ENCODE assay signal across 8 cellular contexts in genomic region chr6:145734486-145735355, GRCh38. TPM values are rescaled to one million over a fixed set of nuclear protein-coding genes. Genes with fewer than 3 reads are reported as not detected.
DNase-seq lines count a peak whose midpoint lies in the region; ATAC-seq and TF ChIP-seq lines count a peak whose summit lies in the region.

No MANE protein-coding gene starts in this region.

- peak overlapping the region; percentile 93 for H3K4me3 Mint-ChIP-seq in Caco-2 (ENCODE audit: unreplicated experiment)

- DNase-seq in Caco-2, result peak; percentile 93
- DNase-seq in HUDEP-2 (lab: John Stamatoyannopoulos, UW; ENCODE audit: unreplicated experiment in 76 of 76), result peak in 75 of 76 experiments; percentile 46 to 94 (median 82)
- peak; percentile 71 for DNase-seq in NT2/D1 (ENCODE audit: low read depth, low spot score)
- DNase-seq in activated T-cell treated with anti-CD3 and anti-CD28 coated beads for 1 hour (ENCODE audit: low read depth), result peak; percentile 37
- peak; percentile 94 for DNase-seq in epithelial cell of esophagus (ENCODE audit: low read depth)
- DNase-seq in mucosa of descending colon, result peak; percentile 90 to 93 (median 93)
- peak; percentile 65 for DNase-seq in stimulated activated CD8-positive, alpha-beta memory T cell treated with anti-CD3 and anti-CD28 coated beads, Interleukin-4, amount 100 ng/mL, for 24 hours (ENCODE audit: low read depth)

- peaks cover 9% of the 10 kb centered on the region for H3K9me3 Mint-ChIP-seq in Caco-2 (ENCODE audit: unreplicated experiment)

- H3K4me1 Mint-ChIP-seq in Caco-2 (ENCODE audit: low read depth, unreplicated experiment), result peaks cover 10% of the 10 kb centered on the region

- peak overlapping the region; percentile 79 for H3K4me3 ChIP-seq in Caco-2 (ENCODE audit: low read depth, low read length)
- H3K4me3 ChIP-seq in NT2/D1 (ENCODE audit: insufficient read length, low read depth), result peak overlapping the region; percentile 74
- H3K4me3 ChIP-seq in epithelial cell of esophagus (ENCODE audit: low read length), result peak overlapping the region; percentile 68
- H3K4me3 ChIP-seq in mucosa of descending colon, result peak overlapping the region; percentile 42

- H3K27ac Mint-ChIP-seq in Caco-2 (ENCODE audit: unreplicated experiment), result peak overlapping the region; percentile 95

- POLR2A ChIA-PET in Caco-2 (lab: Charles Lee), result interaction anchor here (0.5 to 1.9 kb wide), 10 partner anchors 19 to 387 kb away, joined by 3 to 17 read pairs (median 4); partner anchors contain the start of genes FBXO30 and SHPRH

- H3K27me3 ChIP-seq in Caco-2 (replicated peaks; ENCODE audit: control insufficient read depth, insufficient read depth, low read length), result no peaks in the 10 kb centered on the region
- no peaks in the 10 kb centered on the region for H3K27me3 ChIP-seq in NT2/D1 (ENCODE audit: insufficient read depth, insufficient read length)

- no peak for TF ChIP-seq CTCF in Caco-2 (IDR thresholded peaks at IDR 0.05; ENCODE audit: insufficient read depth in 1 of 2, low read depth in 1 of 2, low read length in 1 of 2, severe bottlenecking in 1 of 2, unreplicated experiment in 1 of 2)
- no peak for TF ChIP-seq CTCF in epithelial cell of esophagus (IDR thresholded peaks at IDR 0.05; ENCODE audit: insufficient read depth, low read depth, low read length, missing control alignments)
- TF ChIP-seq CTCF in mucosa of descending colon (IDR thresholded peaks at IDR 0.05), result no peak

- peaks cover 18% of the 10 kb centered on the region for H3K4me1 ChIP-seq in Caco-2
- H3K4me1 ChIP-seq in NT2/D1 (ENCODE audit: insufficient read depth, insufficient read length), result no peaks in the 10 kb centered on the region
- H3K4me1 ChIP-seq in mucosa of descending colon (ENCODE audit: low read depth), result peaks cover 4% of the 10 kb centered on the region

- peaks cover 14% of the 10 kb centered on the region for H3K36me3 Mint-ChIP-seq in Caco-2 (ENCODE audit: insufficient read depth, unreplicated experiment)

- peak overlapping the region; percentile 85 for H3K9ac ChIP-seq in NT2/D1 (ENCODE audit: insufficient read length, low read depth)

- CTCF ChIA-PET in Caco-2 (lab: Charles Lee), result interaction anchor here (1.1 to 1.2 kb wide), 2 partner anchors 79 to 80 kb away, joined by 3 to 4 read pairs; partner anchors contain the start of gene FBXO30

- H3K27me3 Mint-ChIP-seq in Caco-2 (ENCODE audit: insufficient read depth, unreplicated experiment), result no peaks in the 10 kb centered on the region

- intact Hi-C loops in Caco-2 (cut with micrococcal nuclease; ENCODE audit: unreplicated experiment) (loop anchor here (1.0 to 2.0 kb wide), 2 partner anchors 80 to 154 kb away; partner anchors contain the start of gene FBXO30), mucosa of descending colon (cut with DNase I, micrococcal nuclease) (loop anchor here in 1 of 2 donors (10.0 kb wide), 1 partner anchor 80 kb away; the partner anchor contains the start of gene FBXO30)

- peak; percentile 70 for ATAC-seq in GM21423 (IDR thresholded peaks at IDR 0.05; ENCODE audit: unreplicated experiment)
- ATAC-seq in mucosa of descending colon, result peak; percentile 94

- no peaks in the 10 kb centered on the region for H3K36me3 ChIP-seq in Caco-2 (ENCODE audit: control insufficient read depth, insufficient read depth, low read length)
- no peaks in the 10 kb centered on the region for H3K36me3 ChIP-seq in NT2/D1 (ENCODE audit: insufficient read depth, insufficient read length, low read length)
- H3K36me3 ChIP-seq in mucosa of descending colon (ENCODE audit: low read depth), result no peaks in the 10 kb centered on the region

- no TSS peak for BruUV-seq in Caco-2 (replicated peaks; lab: Mats Ljungman, UMichigan)

- H3K9me3 ChIP-seq in Caco-2, result no peaks in the 10 kb centered on the region
- no peaks in the 10 kb centered on the region; the same call in 1 of the 2 replicates for H3K9me3 ChIP-seq in NT2/D1 (ENCODE audit: insufficient read depth, low read length)
- no peaks in the 10 kb centered on the region for H3K9me3 ChIP-seq in mucosa of descending colon

RNA-seq across cellular contexts. Expression of gene EPM2A, which starts 0.6 kb away (rescaled TPM):
- 6.9 and 8.1 TPM in 2 replicates for total RNA-seq in Caco-2 (2022)
- 10 to 100 TPM in 1 of 3 donors, 1 to 10 TPM in 2; 4.7 to 52.4 (median 5.3) TPM for total RNA-seq in mucosa of descending colon

Comparison
In these comparisons a context has a peak if more than half of its experiments do, and no peak if none do; other contexts are left out.
1. Peak in every context shown above with its lines: DNase-seq, ATAC-seq and H3K4me3 ChIP-seq.
2. DNase-seq: peak in every context shown above with its lines; median percentile 94 in epithelial cell of esophagus; 93 in Caco-2; 93 in mucosa of descending colon; 82 in HUDEP-2; 71 in NT2/D1; 65 in stimulated activated CD8-positive, alpha-beta memory T cell treated with anti-CD3 and anti-CD28 coated beads, Interleukin-4, amount 100 ng/mL, for 24 hours; 37 in activated T-cell treated with anti-CD3 and anti-CD28 coated beads for 1 hour.